In genomic region chr2:230949966-230950832, GRCh38 we compare ENCODE assay signal across 13 cellular contexts. TPM values are rescaled to one million over a fixed set of nuclear protein-coding genes. Genes with fewer than 3 reads are reported as not detected.
DNase-seq lines count a peak whose midpoint lies in the region; ATAC-seq and TF ChIP-seq lines count a peak whose summit lies in the region.
"Had no signal": no experiment of that assay in that cellular context is flagged by ENCODE, and none has a peak within 500 bp of the region (broad histone marks: within the 10 kb centered on the region; RNA-seq: fewer than 3 reads in every experiment).

No MANE protein-coding gene starts in this region.

- in situ Hi-C loops in HAP-1 (cut with MboI; ENCODE audit: low sequenced_read_pairs), result no loop called here

- H3K4me3 ChIP-seq in esophagus squamous epithelium (no peak overlapping the region), HAP-1 (no peak overlapping the region)
- H3K4me3 ChIP-seq: thoracic aorta had no signal

- no peak for TF ChIP-seq CTCF in esophagus squamous epithelium (IDR thresholded peaks at IDR 0.05)

- no peak overlapping the region for H3K4me3 Mint-ChIP-seq in activated CD4-positive, alpha-beta memory T cell treated with anti-CD3 and anti-CD28 coated beads for 36 hours
- H3K4me3 Mint-ChIP-seq: activated naive CD4-positive, alpha-beta T cell treated with anti-CD3 and anti-CD28 coated beads, Interleukin-2, amount 10 ng/mL, durations not matched to agents 7 days and 5 days had no signal

- H3K9me3 ChIP-seq in esophagus squamous epithelium, result no peaks in the 10 kb centered on the region
- peaks cover 2% of the 10 kb centered on the region; the same call in 1 of the 2 replicates for H3K9me3 ChIP-seq in HAP-1
- H3K9me3 ChIP-seq: thoracic aorta had no signal

- TF ChIP-seq POLR2A in GM18505 (IDR thresholded peaks at IDR 0.05; ENCODE audit: borderline replicate concordance, extremely low read depth, insufficient read depth, insufficient read length), result no peak
- TF ChIP-seq POLR2A in esophagus squamous epithelium (IDR thresholded peaks at IDR 0.05), result no peak

- H3K27ac ChIP-seq in esophagus squamous epithelium, result no peak overlapping the region
- H3K27ac ChIP-seq: thoracic aorta had no signal

- intact Hi-C loops in activated CD4-positive, alpha-beta memory T cell treated with anti-CD3 and anti-CD28 coated beads for 36 hours (cut with micrococcal nuclease), result loop anchor here (1.0 kb wide), 1 partner anchor 8 kb away; no protein-coding TSS in a partner anchor
- intact Hi-C loops in esophagus squamous epithelium (cut with DNase I), result no loop called here

- H3K9me3 Mint-ChIP-seq in activated CD4-positive, alpha-beta memory T cell treated with anti-CD3 and anti-CD28 coated beads for 36 hours, result no peaks in the 10 kb centered on the region
- H3K9me3 Mint-ChIP-seq: activated naive CD4-positive, alpha-beta T cell treated with anti-CD3 and anti-CD28 coated beads, Interleukin-2, amount 10 ng/mL, durations not matched to agents 7 days and 5 days had no signal

- H3K27ac Mint-ChIP-seq in activated CD4-positive, alpha-beta memory T cell treated with anti-CD3 and anti-CD28 coated beads for 36 hours, result peak overlapping the region; percentile 57
- H3K27ac Mint-ChIP-seq: activated naive CD4-positive, alpha-beta T cell treated with anti-CD3 and anti-CD28 coated beads, Interleukin-2, amount 10 ng/mL, durations not matched to agents 7 days and 5 days had no signal

- peaks cover 4% of the 10 kb centered on the region for H3K36me3 Mint-ChIP-seq in activated CD4-positive, alpha-beta memory T cell treated with anti-CD3 and anti-CD28 coated beads for 36 hours
- H3K36me3 Mint-ChIP-seq: activated naive CD4-positive, alpha-beta T cell treated with anti-CD3 and anti-CD28 coated beads, Interleukin-2, amount 10 ng/mL, durations not matched to agents 7 days and 5 days had no signal

- POLR2A ChIA-PET in activated CD4-positive, alpha-beta memory T cell treated with anti-CD3 and anti-CD28 coated beads for 36 hours (lab: Charles Lee), result interaction anchor here (0.8 to 2.8 kb wide), 4 partner anchors 18 to 35 kb away, joined by 3 to 11 read pairs (median 4); no protein-coding TSS in a partner anchor

- peaks cover 24% of the 10 kb centered on the region for H3K27me3 Mint-ChIP-seq in activated CD4-positive, alpha-beta memory T cell treated with anti-CD3 and anti-CD28 coated beads for 36 hours

- no peaks in the 10 kb centered on the region for H3K36me3 ChIP-seq in esophagus squamous epithelium
- H3K36me3 ChIP-seq in HAP-1 (replicated peaks), result no peaks in the 10 kb centered on the region
- H3K36me3 ChIP-seq: thoracic aorta had no signal

- H3K27me3 ChIP-seq in esophagus squamous epithelium (no peaks in the 10 kb centered on the region), HAP-1 (ENCODE audit: low read depth) (no peaks in the 10 kb centered on the region)

- WGBS in esophagus squamous epithelium, 2 donors, result 81 to 89% methylated on average over 19 to 20 of the region's 20 CpGs

- ATAC-seq in GM18505 (IDR thresholded peaks at IDR 0.05; ENCODE audit: unreplicated experiment) (peak; percentile 45), GM19351 (IDR thresholded peaks at IDR 0.05; ENCODE audit: unreplicated experiment) (peak; percentile 75), HG02870 (IDR thresholded peaks at IDR 0.05; ENCODE audit: unreplicated experiment) (peak; percentile 62)

- peaks cover 46% of the 10 kb centered on the region for H3K4me1 Mint-ChIP-seq in activated CD4-positive, alpha-beta memory T cell treated with anti-CD3 and anti-CD28 coated beads for 36 hours (ENCODE audit: low read depth)
- H3K4me1 Mint-ChIP-seq: activated naive CD4-positive, alpha-beta T cell treated with anti-CD3 and anti-CD28 coated beads, Interleukin-2, amount 10 ng/mL, durations not matched to agents 7 days and 5 days had no signal

- no peaks in the 10 kb centered on the region for H3K4me1 ChIP-seq in esophagus squamous epithelium
- peaks cover 9% of the 10 kb centered on the region for H3K4me1 ChIP-seq in HAP-1

- CTCF ChIA-PET in activated CD4-positive, alpha-beta memory T cell treated with anti-CD3 and anti-CD28 coated beads for 36 hours (lab: Charles Lee), result interaction anchor here (0.7 to 4.5 kb wide), 7 partner anchors 25 to 171 kb away, joined by 3 to 30 read pairs (median 3); partner anchors contain the start of gene GPR55

- peak; percentile 63 for DNase-seq in activated CD4-positive, alpha-beta memory T cell treated with anti-CD3 and anti-CD28 coated beads for 36 hours
- DNase-seq in NCI-H446 (lab: John Stamatoyannopoulos, UW), result no peak
- DNase-seq in esophagus squamous epithelium (lab: John Stamatoyannopoulos, UW), result no peak
- no peak for DNase-seq in HAP-1 (ENCODE audit: low spot score in 2 of 2)
- no peak for DNase-seq in AG08396 (ENCODE audit: low spot score)
- DNase-seq: activated naive CD4-positive, alpha-beta T cell treated with anti-CD3 and anti-CD28 coated beads, Interleukin-2, amount 10 ng/mL, durations not matched to agents 7 days and 5 days; NCI-H82 had no signal

RNA-seq across cellular contexts. Expression of gene GPR55, which starts 25.2 kb away (rescaled TPM):
- total RNA-seq in activated CD4-positive, alpha-beta memory T cell treated with anti-CD3 and anti-CD28 coated beads for 36 hours, result 1 to 10 TPM; 1.5 to 1.6 TPM
- under 1 TPM; 0.61 to 0.88 (median 0.78) TPM for total RNA-seq in esophagus squamous epithelium
- total RNA-seq: H1, thoracic aorta had no signal

RNA-seq across cellular contexts. Expression of gene SPATA3, which starts 45.7 kb away (rescaled TPM):
- total RNA-seq in activated CD4-positive, alpha-beta memory T cell treated with anti-CD3 and anti-CD28 coated beads for 36 hours, result under 1 TPM; 0.24 to 0.53 TPM
- not detected for total RNA-seq in esophagus squamous epithelium
- total RNA-seq: H1, myocyte, thoracic aorta had no signal
